In the genomic region with DNA sequence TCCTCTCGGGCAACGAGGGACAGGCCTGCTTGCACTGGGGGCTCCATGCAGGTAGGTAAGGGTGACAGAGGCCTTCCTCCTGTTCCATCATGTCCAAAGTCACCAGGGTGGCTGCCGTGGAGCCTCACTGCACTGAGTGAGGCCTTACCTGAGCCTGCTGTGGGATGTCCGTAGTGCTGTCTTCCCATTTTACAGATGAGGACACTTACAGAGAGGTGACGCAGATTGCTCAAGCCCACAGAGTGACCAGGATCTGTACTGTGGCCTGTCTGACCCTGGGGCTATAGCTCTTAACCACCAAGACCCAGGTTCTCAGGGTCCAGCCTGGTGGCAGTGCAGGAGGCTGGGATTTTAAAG, we compare ENCODE assay signal across 1 cellular context.
TF ChIP-seq lines count a peak whose summit lies in the region.

No MANE protein-coding gene starts in this region.

TF ChIP-seq in IMR-90, 13 proteins besides CTCF, POLR2A, EP300 and RAD21:
- no peak for TF ChIP-seq RCOR1 (IDR thresholded peaks at IDR 0.05; ENCODE audit: insufficient replicate concordance, low read length)
- no peak for TF ChIP-seq BHLHE40 (IDR thresholded peaks at IDR 0.05; ENCODE audit: low read depth, low read length)
- TF ChIP-seq MAFK (IDR thresholded peaks at IDR 0.05; ENCODE audit: low read depth, low read length): no peak
- no peak for TF ChIP-seq USF2 (IDR thresholded peaks at IDR 0.05; ENCODE audit: low read depth, low read length)
TF ChIP-seq in IMR-90: peak in this region for 0.
